Comparison of ENCODE assay signal across 8 cellular contexts in genomic region chr6:143060354-143060805, GRCh38. TPM values are rescaled to one million over a fixed set of nuclear protein-coding genes. Genes with fewer than 3 reads are reported as not detected.
DNase-seq lines count a peak whose midpoint lies in the region; ATAC-seq and TF ChIP-seq lines count a peak whose summit lies in the region.

No MANE protein-coding gene starts in this region.

- H3K4me2 ChIP-seq in PC-9, result peak overlapping the region; percentile 81
- peak overlapping the region; percentile 55 for H3K4me2 ChIP-seq in fibroblast of lung (ENCODE audit: extremely low read depth, insufficient read depth, low read length)

- H4K20me1 ChIP-seq in PC-9 (ENCODE audit: insufficient read depth) (no peaks in the 10 kb centered on the region), fibroblast of lung (ENCODE audit: control insufficient read depth, extremely low read depth, insufficient read depth, low read length) (no peaks in the 10 kb centered on the region)

- peaks cover 21% of the 10 kb centered on the region for H3K4me1 Mint-ChIP-seq in CD8-positive, alpha-beta T cell (ENCODE audit: low read depth)
- H3K4me1 Mint-ChIP-seq in activated T-helper 1 cell treated with anti-CD3 and anti-CD28 coated beads, Interleukin-12 subunit alpha, Interleukin-12 subunit beta, Interleukin-2, Interleukin-4 antibody, amounts not matched to agents 30 ng/mL and 10 ng/mL and 1 ng/mL, durations not matched to agents 14 hours and 24 hours and 36 hours (ENCODE audit: low read depth), result peaks cover 28% of the 10 kb centered on the region
- peaks cover 14 to 28% (median 23%) of the 10 kb centered on the region in 4 donors for H3K4me1 Mint-ChIP-seq in naive thymus-derived CD8-positive, alpha-beta T cell
- H3K4me1 Mint-ChIP-seq in stimulated activated naive B cell treated with anti-CD40 and anti-IgM and Interleukin-4, amounts not matched to agents 10 μg/mL and 1 μg/mL and 100 μg/mL, for 72 hours, result peaks cover 23 to 27% of the 10 kb centered on the region in 2 donors

- no peaks in the 10 kb centered on the region for H3K9me2 ChIP-seq in PC-9 (ENCODE audit: insufficient read depth)

- H3K79me2 ChIP-seq in PC-9 (ENCODE audit: low read depth) (peaks cover 39% of the 10 kb centered on the region), fibroblast of lung (ENCODE audit: control insufficient read depth, insufficient read depth, low read length) (no peaks in the 10 kb centered on the region)

- H3K27ac Mint-ChIP-seq in CD8-positive, alpha-beta T cell, result peak overlapping the region; percentile 93
- H3K27ac Mint-ChIP-seq in activated T-helper 1 cell treated with anti-CD3 and anti-CD28 coated beads, Interleukin-12 subunit alpha, Interleukin-12 subunit beta, Interleukin-2, Interleukin-4 antibody, amounts not matched to agents 30 ng/mL and 10 ng/mL and 1 ng/mL, durations not matched to agents 14 hours and 24 hours and 36 hours, result peak overlapping the region; percentile 94
- peak overlapping the region; percentile 90 to 98 (median 95) for H3K27ac Mint-ChIP-seq in naive thymus-derived CD8-positive, alpha-beta T cell
- H3K27ac Mint-ChIP-seq in stimulated activated naive B cell treated with anti-CD40 and anti-IgM and Interleukin-4, amounts not matched to agents 10 μg/mL and 1 μg/mL and 100 μg/mL, for 72 hours, result peak overlapping the region; percentile 98

- ATAC-seq in CD8-positive, alpha-beta T cell, result peak; percentile 66
- peak; percentile 57 for ATAC-seq in GM19328 (IDR thresholded peaks at IDR 0.05; ENCODE audit: unreplicated experiment)
- ATAC-seq in HG03460 (IDR thresholded peaks at IDR 0.05; ENCODE audit: unreplicated experiment), result peak; percentile 63
- ATAC-seq in naive thymus-derived CD8-positive, alpha-beta T cell, result peak; percentile 70 to 79
- ATAC-seq in stimulated activated naive B cell treated with anti-CD40 and anti-IgM and Interleukin-4, amounts not matched to agents 10 μg/mL and 1 μg/mL and 100 μg/mL, for 72 hours (replicated peaks), result peak; percentile 77 to 78

- BruUV-seq in PC-9 (replicated peaks; lab: Mats Ljungman, UMichigan), result no TSS peak

- H3K36me3 ChIP-seq in CD8-positive, alpha-beta T cell (ENCODE audit: insufficient read depth, low read length), result no peaks in the 10 kb centered on the region
- H3K36me3 ChIP-seq in PC-9 (ENCODE audit: low read depth) (0 out of 2 replicates have a peak, but pooled peaks cover 2% of the 10 kb centered on the region), fibroblast of lung (ENCODE audit: control insufficient read depth, insufficient read depth, low read length) (no peaks in the 10 kb centered on the region)

- no peaks in the 10 kb centered on the region for H3K9me3 ChIP-seq in CD8-positive, alpha-beta T cell (ENCODE audit: low read length)
- H3K9me3 ChIP-seq in PC-9 (ENCODE audit: insufficient read depth, low read depth), result peaks cover 4% of the 10 kb centered on the region; the same call in 1 of the 2 replicates
- H3K9me3 ChIP-seq in fibroblast of lung (ENCODE audit: control insufficient read depth, insufficient read depth, low read depth, low read length), result no peaks in the 10 kb centered on the region

- peak overlapping the region; percentile 92 for H3K4me3 ChIP-seq in CD8-positive, alpha-beta T cell (ENCODE audit: low read depth, low read length)
- H3K4me3 ChIP-seq in PC-9 (peak overlapping the region; percentile 66), fibroblast of lung (replicated peaks in 1 of 4; ENCODE audit: control extremely low read depth in 1 of 4, insufficient read depth in 1 of 4, low read depth in 3 of 4, low read length in 4 of 4) (peak overlapping the region; percentile 57 to 93 (median 66))

- no peak for TF ChIP-seq CTCF in CD8-positive, alpha-beta T cell (IDR thresholded peaks at IDR 0.05)
- no peak; the same call in 1 of the 2 replicates for TF ChIP-seq CTCF in PC-9 (conservative IDR thresholded peaks at IDR 0.05)
- peak in 1 of 2 donors; percentile 9 for TF ChIP-seq CTCF in fibroblast of lung (conservative IDR thresholded peaks at IDR 0.05 in 1 of 2, IDR thresholded peaks at IDR 0.05 in 1 of 2; ENCODE audit: low read depth in 1 of 2, low read length in 2 of 2)

- H2AFZ ChIP-seq in PC-9, result peak overlapping the region; percentile 83
- peak overlapping the region; percentile 3 for H2AFZ ChIP-seq in fibroblast of lung (ENCODE audit: low read length)

- no peaks in the 10 kb centered on the region for H3K9me3 Mint-ChIP-seq in CD8-positive, alpha-beta T cell
- H3K9me3 Mint-ChIP-seq in activated T-helper 1 cell treated with anti-CD3 and anti-CD28 coated beads, Interleukin-12 subunit alpha, Interleukin-12 subunit beta, Interleukin-2, Interleukin-4 antibody, amounts not matched to agents 30 ng/mL and 10 ng/mL and 1 ng/mL, durations not matched to agents 14 hours and 24 hours and 36 hours, result no peaks in the 10 kb centered on the region
- no peaks in the 10 kb centered on the region for H3K9me3 Mint-ChIP-seq in naive thymus-derived CD8-positive, alpha-beta T cell
- no peaks in the 10 kb centered on the region for H3K9me3 Mint-ChIP-seq in stimulated activated naive B cell treated with anti-CD40 and anti-IgM and Interleukin-4, amounts not matched to agents 10 μg/mL and 1 μg/mL and 100 μg/mL, for 72 hours

- H3K4me3 Mint-ChIP-seq in CD8-positive, alpha-beta T cell, result peak overlapping the region; percentile 92
- H3K4me3 Mint-ChIP-seq in activated T-helper 1 cell treated with anti-CD3 and anti-CD28 coated beads, Interleukin-12 subunit alpha, Interleukin-12 subunit beta, Interleukin-2, Interleukin-4 antibody, amounts not matched to agents 30 ng/mL and 10 ng/mL and 1 ng/mL, durations not matched to agents 14 hours and 24 hours and 36 hours, result peak overlapping the region; percentile 90
- H3K4me3 Mint-ChIP-seq in naive thymus-derived CD8-positive, alpha-beta T cell, result peak overlapping the region; percentile 88 to 97 (median 94)
- H3K4me3 Mint-ChIP-seq in stimulated activated naive B cell treated with anti-CD40 and anti-IgM and Interleukin-4, amounts not matched to agents 10 μg/mL and 1 μg/mL and 100 μg/mL, for 72 hours, result peak overlapping the region; percentile 97 to 98

- peak overlapping the region; percentile 92 for H3K9ac ChIP-seq in fibroblast of lung (ENCODE audit: insufficient read depth, low read length)

- H3K27me3 Mint-ChIP-seq in CD8-positive, alpha-beta T cell (ENCODE audit: low read depth), result no peaks in the 10 kb centered on the region
- no peaks in the 10 kb centered on the region for H3K27me3 Mint-ChIP-seq in activated T-helper 1 cell treated with anti-CD3 and anti-CD28 coated beads, Interleukin-12 subunit alpha, Interleukin-12 subunit beta, Interleukin-2, Interleukin-4 antibody, amounts not matched to agents 30 ng/mL and 10 ng/mL and 1 ng/mL, durations not matched to agents 14 hours and 24 hours and 36 hours (ENCODE audit: insufficient read depth)
- H3K27me3 Mint-ChIP-seq in naive thymus-derived CD8-positive, alpha-beta T cell, result no peaks in the 10 kb centered on the region
- peaks cover 0 to 4% of the 10 kb centered on the region in 2 donors for H3K27me3 Mint-ChIP-seq in stimulated activated naive B cell treated with anti-CD40 and anti-IgM and Interleukin-4, amounts not matched to agents 10 μg/mL and 1 μg/mL and 100 μg/mL, for 72 hours

- peak; percentile 49 to 84 (median 71) for DNase-seq in CD8-positive, alpha-beta T cell
- DNase-seq in PC-9, result peak; percentile 75 to 84
- peak; percentile 72 for DNase-seq in activated T-helper 1 cell treated with anti-CD3 and anti-CD28 coated beads, Interleukin-12 subunit alpha, Interleukin-12 subunit beta, Interleukin-2, Interleukin-4 antibody, amounts not matched to agents 30 ng/mL and 10 ng/mL and 1 ng/mL, durations not matched to agents 14 hours and 24 hours and 36 hours (ENCODE audit: low spot score)
- peak; percentile 84 to 89 for DNase-seq in fibroblast of lung (ENCODE audit: low read depth in 2 of 2)
- DNase-seq in naive thymus-derived CD8-positive, alpha-beta T cell, result peak; percentile 61 to 90 (median 76)
- peak; percentile 68 for DNase-seq in stimulated activated naive B cell treated with anti-CD40 and anti-IgM and Interleukin-4, amounts not matched to agents 10 μg/mL and 1 μg/mL and 100 μg/mL, for 72 hours

- CTCF ChIA-PET in CD8-positive, alpha-beta T cell (lab: Charles Lee), result interaction anchor here (0.9 to 1.5 kb wide), 2 partner anchors 12 to 368 kb away, joined by 5 read pairs; no protein-coding TSS in a partner anchor
- CTCF ChIA-PET in PC-9 (lab: Charles Lee), result no interaction called here

- POLR2A ChIA-PET in CD8-positive, alpha-beta T cell (lab: Charles Lee), result no interaction called here
- POLR2A ChIA-PET in PC-9 (lab: Charles Lee; ENCODE audit: unreplicated experiment), result interaction anchor here (0.5 to 0.7 kb wide), 3 partner anchors 108 to 256 kb away, joined by 3 to 4 read pairs (median 3); no protein-coding TSS in a partner anchor
- POLR2A ChIA-PET in naive thymus-derived CD8-positive, alpha-beta T cell (lab: Charles Lee), result interaction anchor here (0.8 to 1.7 kb wide), 4 partner anchors 20 to 390 kb away, joined by 3 to 8 read pairs (median 4); partner anchors contain the start of genes ADAT2 and PEX3

- H3K36me3 Mint-ChIP-seq in CD8-positive, alpha-beta T cell, result peaks cover 11% of the 10 kb centered on the region
- H3K36me3 Mint-ChIP-seq in activated T-helper 1 cell treated with anti-CD3 and anti-CD28 coated beads, Interleukin-12 subunit alpha, Interleukin-12 subunit beta, Interleukin-2, Interleukin-4 antibody, amounts not matched to agents 30 ng/mL and 10 ng/mL and 1 ng/mL, durations not matched to agents 14 hours and 24 hours and 36 hours (ENCODE audit: low read depth), result no peaks in the 10 kb centered on the region
- no peaks in the 10 kb centered on the region for H3K36me3 Mint-ChIP-seq in naive thymus-derived CD8-positive, alpha-beta T cell
- peaks cover 2 to 3% of the 10 kb centered on the region in 2 donors for H3K36me3 Mint-ChIP-seq in stimulated activated naive B cell treated with anti-CD40 and anti-IgM and Interleukin-4, amounts not matched to agents 10 μg/mL and 1 μg/mL and 100 μg/mL, for 72 hours

- peaks cover 25% of the 10 kb centered on the region for H3F3A ChIP-seq in PC-9 (ENCODE audit: insufficient read depth, low read depth)

- intact Hi-C loops in CD8-positive, alpha-beta T cell (cut with DNase I, micrococcal nuclease), result loop anchor here (1.0 to 10.0 kb wide), 6 partner anchors 114 to 1004 kb away; partner anchors contain the start of genes ADAT2 (in 1 of the 2) and PEX3 (in 1 of the 2)
- intact Hi-C loops in PC-9 (cut with micrococcal nuclease; ENCODE audit: unreplicated experiment), result loop anchor here (1.0 to 10.0 kb wide), 7 partner anchors 158 to 488 kb away; no protein-coding TSS in a partner anchor
- intact Hi-C loops in activated T-helper 1 cell treated with anti-CD3 and anti-CD28 coated beads, Interleukin-12 subunit alpha, Interleukin-12 subunit beta, Interleukin-2, Interleukin-4 antibody, amounts not matched to agents 30 ng/mL and 10 ng/mL and 1 ng/mL, durations not matched to agents 14 hours and 24 hours and 36 hours (cut with micrococcal nuclease), result loop anchor here (1.0 to 10.0 kb wide), 5 partner anchors 113 to 914 kb away; partner anchors contain the start of genes ADAT2, NMBR, PEX3 and VTA1

- peak overlapping the region; percentile 67 for H3K27ac ChIP-seq in CD8-positive, alpha-beta T cell (ENCODE audit: low read depth, low read length)
- H3K27ac ChIP-seq in PC-9, result peak overlapping the region; percentile 97
- peak overlapping the region; percentile 89 for H3K27ac ChIP-seq in fibroblast of lung (ENCODE audit: insufficient read depth, low read length)

- no peaks in the 10 kb centered on the region for H3K27me3 ChIP-seq in CD8-positive, alpha-beta T cell (ENCODE audit: insufficient read depth, low read length)
- H3K27me3 ChIP-seq in PC-9 (ENCODE audit: insufficient read depth, low read depth) (no peaks in the 10 kb centered on the region), fibroblast of lung (ENCODE audit: control insufficient read depth, insufficient read depth, low read length) (no peaks in the 10 kb centered on the region)

- H3K4me1 ChIP-seq in CD8-positive, alpha-beta T cell (ENCODE audit: insufficient read depth, low read length), result peaks cover 17% of the 10 kb centered on the region
- H3K4me1 ChIP-seq in PC-9 (replicated peaks; ENCODE audit: insufficient read depth) (peaks cover 51% of the 10 kb centered on the region), fibroblast of lung (ENCODE audit: control insufficient read depth, extremely low read depth, insufficient read depth, low read length) (no peaks in the 10 kb centered on the region)

RNA-seq across cellular contexts. Expression of gene AIG1, which starts 0.3 kb away (rescaled TPM):
- total RNA-seq in CD8-positive, alpha-beta T cell, result 1 to 10 TPM; 5.0 to 7.1 TPM
- 37.7 and 46.6 TPM in 2 replicates for total RNA-seq in PC-9 (2021)
- total RNA-seq in activated T-helper 1 cell treated with anti-CD3 and anti-CD28 coated beads, Interleukin-12 subunit alpha, Interleukin-12 subunit beta, Interleukin-2, Interleukin-4 antibody, amounts not matched to agents 30 ng/mL and 10 ng/mL and 1 ng/mL, durations not matched to agents 14 hours and 24 hours and 36 hours, result 2.1 and 2.6 TPM in 2 replicates
- 36.2 and 40.6 TPM in 2 replicates for total RNA-seq in fibroblast of lung
- 33.3 and 42.2 TPM in 2 replicates for polyA plus RNA-seq in fibroblast of lung
- polyA plus RNA-seq in fibroblast of lung (2012), result 29.1 and 35.6 TPM in 2 replicates
- 12.6 and 30.9 TPM in 2 replicates for polyA minus RNA-seq in fibroblast of lung (ENCODE audit: low replicate concordance)
- 10 to 100 TPM in 1 of 2 experiments, 1 to 10 TPM in 1; 10.0 to 11.1 TPM for total RNA-seq in naive thymus-derived CD8-positive, alpha-beta T cell
- polyA plus RNA-seq in naive thymus-derived CD8-positive, alpha-beta T cell, result 10 to 100 TPM; 14.5 to 19.0 (median 15.8) TPM

Comparison
In these comparisons a context has a peak if more than half of its experiments do, and no peak if none do; other contexts are left out.
1. Peak in every context shown above with its lines: DNase-seq, ATAC-seq, H3K4me3 ChIP-seq and H3K27ac ChIP-seq.